ENCODE assay signal across 1 cellular context in genomic region chr20:58688838-58689237, GRCh38.
TF ChIP-seq lines count a peak whose summit lies in the region.

No MANE protein-coding gene starts in this region.

TF ChIP-seq in H1, 55 proteins besides CTCF, POLR2A, EP300 and RAD21 (continued from another document):
- TF ChIP-seq GABPA (IDR thresholded peaks at IDR 0.05; ENCODE audit: borderline replicate concordance, insufficient read depth, low read length) (no peak), ATF2 (IDR thresholded peaks at IDR 0.05; ENCODE audit: low read length) (no peak), EGR1 (IDR thresholded peaks at IDR 0.05; ENCODE audit: borderline replicate concordance, low read depth, low read length) (no peak), KDM4A (IDR thresholded peaks at IDR 0.05; ENCODE audit: low read depth, low read length, severe bottlenecking) (no peak), CHD1 (IDR thresholded peaks at IDR 0.05; ENCODE audit: low read depth, low read length) (no peak), MAX (IDR thresholded peaks at IDR 0.05) (no peak), CBX5 (IDR thresholded peaks at IDR 0.05; ENCODE audit: low read depth, low read length) (no peak), SIRT6 (IDR thresholded peaks at IDR 0.05; ENCODE audit: low read length) (no peak), FOSL1 (IDR thresholded peaks at IDR 0.05; ENCODE audit: insufficient read depth, low read depth, low read length) (no peak), BCL11A (IDR thresholded peaks at IDR 0.05; ENCODE audit: low read depth in 2 of 2, low read length in 2 of 2) (no peak), TBP (IDR thresholded peaks at IDR 0.05; ENCODE audit: low read depth, low read length) (no peak), NRF1 (IDR thresholded peaks at IDR 0.05; ENCODE audit: low read depth, low read length) (no peak)
